Comparison of ENCODE assay signal across 39 cellular contexts in the genomic region with DNA sequence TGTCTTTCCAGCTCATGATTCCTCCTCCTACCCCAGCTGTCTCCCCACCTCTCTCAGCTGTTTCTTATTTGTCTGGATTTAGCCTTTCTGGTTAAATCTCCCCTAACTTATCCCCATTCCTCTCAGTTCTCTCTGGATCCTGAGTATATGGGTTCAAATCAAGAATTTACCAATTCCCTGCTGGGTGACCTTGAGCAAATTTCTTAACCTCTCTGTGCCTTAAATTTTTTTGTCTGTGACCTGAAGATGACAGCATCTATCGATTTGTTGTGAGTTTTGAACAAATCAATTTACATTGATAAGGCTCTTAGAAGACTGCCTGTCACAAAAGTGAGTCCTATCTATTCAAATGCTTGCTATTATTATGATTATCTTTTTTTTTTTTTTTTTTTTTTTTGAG. TPM values are rescaled to one million over a fixed set of nuclear protein-coding genes. Genes with fewer than 3 reads are reported as not detected.
"Had no signal": no experiment of that assay in that cellular context is flagged by ENCODE, and none has a peak within 500 bp of the region (broad histone marks: within the 10 kb centered on the region; RNA-seq: fewer than 3 reads in every experiment).

No MANE protein-coding gene starts in this region.

- H3K4me3 Mint-ChIP-seq: activated CD4-positive, alpha-beta memory T cell treated with anti-CD3 and anti-CD28 coated beads, Interleukin-2, amount 10 ng/mL, durations not matched to agents 7 days and 5 days; activated CD4-positive, alpha-beta T cell treated with anti-CD3 and anti-CD28 coated beads for 36 hours; activated CD4-positive, alpha-beta T cell treated with anti-CD3 and anti-CD28 coated beads, Interleukin-2, amount 10 ng/mL, durations not matched to agents 7 days and 5 days; activated CD8-positive, alpha-beta memory T cell treated with anti-CD3 and anti-CD28 coated beads, Interleukin-2, amount 10 ng/mL, durations not matched to agents 7 days and 5 days; activated CD8-positive, alpha-beta T cell treated with anti-CD3 and anti-CD28 coated beads, Interleukin-2, amount 10 ng/mL, durations not matched to agents 7 days and 5 days; activated naive CD4-positive, alpha-beta T cell treated with anti-CD3 and anti-CD28 coated beads, Interleukin-2, amount 10 ng/mL, durations not matched to agents 7 days and 5 days; activated naive CD4-positive, alpha-beta T cell treated with anti-CD3 and anti-CD28 coated beads, Interleukin-2, amount 50 U/mL, for 24 hours; activated naive CD8-positive, alpha-beta T cell; activated naive CD8-positive, alpha-beta T cell treated with anti-CD3 and anti-CD28 coated beads, Interleukin-2, amount 10 ng/mL, durations not matched to agents 7 days and 5 days; activated naive CD8-positive, alpha-beta T cell treated with anti-CD3 and anti-CD28 coated beads, Interleukin-2, amount 50 U/mL, for 24 hours; activated T-cell treated with anti-CD3 and anti-CD28 coated beads, Interleukin-2, amount 50 U/mL, for 24 hours; brain; central memory CD8-positive, alpha-beta T cell; T-helper 1 cell treated with Interleukin-12 subunit alpha and Interleukin-12 subunit beta and Interleukin-4 antibody, amounts not matched to agents 30 μg/mL and 1 μg/mL, for 36 hours; T-helper 2 cell treated with Interferon-gamma antibody and Interleukin-4, amounts not matched to agents 5 μg/mL and 100 μg/mL, for 36 hours; WTC11 had no signal

- DNase-seq: activated CD4-positive, alpha-beta memory T cell treated with anti-CD3 and anti-CD28 coated beads, Interleukin-2, amount 10 ng/mL, durations not matched to agents 7 days and 5 days; activated CD4-positive, alpha-beta T cell treated with anti-CD3 and anti-CD28 coated beads for 1 hour; activated CD4-positive, alpha-beta T cell treated with anti-CD3 and anti-CD28 coated beads for 36 hours; activated CD4-positive, alpha-beta T cell treated with anti-CD3 and anti-CD28 coated beads for 48 hours; activated CD4-positive, alpha-beta T cell treated with anti-CD3 and anti-CD28 coated beads, Interleukin-2, amount 10 ng/mL, durations not matched to agents 7 days and 5 days; activated CD4-positive, alpha-beta T cell treated with anti-CD3 and anti-CD28 coated beads, Interleukin-2, amount 50 U/mL, for 48 hours; activated CD4-positive, CD25-positive, alpha-beta regulatory T cell; activated CD8-positive, alpha-beta memory T cell treated with anti-CD3 and anti-CD28 coated beads for 24 hours; activated CD8-positive, alpha-beta memory T cell treated with anti-CD3 and anti-CD28 coated beads, Interleukin-2, amount 10 ng/mL, durations not matched to agents 7 days and 5 days; activated CD8-positive, alpha-beta memory T cell treated with anti-CD3 and anti-CD28 coated beads, Interleukin-2, amount 50 U/mL, for 48 hours; activated CD8-positive, alpha-beta T cell treated with anti-CD3 and anti-CD28 coated beads, Interleukin-2, amount 10 ng/mL, durations not matched to agents 7 days and 5 days; activated effector memory CD4-positive, alpha-beta T cell treated with Interleukin-2 at 50 U/mL for 16 hours; activated gamma-delta T cell; activated naive CD4-positive, alpha-beta T cell treated with anti-CD3 and anti-CD28 coated beads, Interleukin-2, amount 10 ng/mL, durations not matched to agents 7 days and 5 days; activated naive CD4-positive, alpha-beta T cell treated with Interleukin-2 at 50 U/mL for 16 hours; activated naive CD8-positive, alpha-beta T cell treated with anti-CD3 and anti-CD28 coated beads, Interleukin-2, amount 10 ng/mL, durations not matched to agents 7 days and 5 days; activated naive CD8-positive, alpha-beta T cell treated with anti-CD3 and anti-CD28 coated beads, Interleukin-2, amount 50 U/mL, for 24 hours; activated T-cell treated with anti-CD3 and anti-CD28 coated beads, Interleukin-2, amount 50 U/mL, for 24 hours; activated T-cell treated with anti-CD3 and anti-CD28 coated beads, Interleukin-2, amount 50 U/mL, for 48 hours; amygdala; anterior cingulate cortex; caudate nucleus; cerebellar nuclear complex; T-helper 2 cell; T-helper 9 cell had no signal

- H3K36me3 ChIP-seq: ascending aorta, cardiac muscle cell had no signal

- H3K27me3 ChIP-seq: ascending aorta had no signal

- H3K4me1 ChIP-seq: ascending aorta had no signal

- H3K4me1 Mint-ChIP-seq: activated CD4-positive, alpha-beta memory T cell treated with anti-CD3 and anti-CD28 coated beads, Interleukin-2, amount 10 ng/mL, durations not matched to agents 7 days and 5 days; activated CD4-positive, alpha-beta T cell treated with anti-CD3 and anti-CD28 coated beads for 36 hours; activated CD8-positive, alpha-beta memory T cell treated with anti-CD3 and anti-CD28 coated beads, Interleukin-2, amount 10 ng/mL, durations not matched to agents 7 days and 5 days; activated naive CD4-positive, alpha-beta T cell treated with anti-CD3 and anti-CD28 coated beads, Interleukin-2, amount 10 ng/mL, durations not matched to agents 7 days and 5 days; activated naive CD4-positive, alpha-beta T cell treated with anti-CD3 and anti-CD28 coated beads, Interleukin-2, amount 50 U/mL, for 24 hours; activated naive CD8-positive, alpha-beta T cell treated with anti-CD3 and anti-CD28 coated beads, Interleukin-2, amount 10 ng/mL, durations not matched to agents 7 days and 5 days; activated naive CD8-positive, alpha-beta T cell treated with anti-CD3 and anti-CD28 coated beads, Interleukin-2, amount 50 U/mL, for 24 hours; central memory CD8-positive, alpha-beta T cell; WTC11 had no signal

- H3K27ac ChIP-seq: ascending aorta, cardiac muscle cell, VCaP had no signal

- H3K9me3 ChIP-seq: ascending aorta had no signal

- H3K36me3 Mint-ChIP-seq: activated CD8-positive, alpha-beta memory T cell treated with anti-CD3 and anti-CD28 coated beads, Interleukin-2, amount 10 ng/mL, durations not matched to agents 7 days and 5 days; activated naive CD4-positive, alpha-beta T cell treated with anti-CD3 and anti-CD28 coated beads, Interleukin-2, amount 10 ng/mL, durations not matched to agents 7 days and 5 days; activated naive CD4-positive, alpha-beta T cell treated with anti-CD3 and anti-CD28 coated beads, Interleukin-2, amount 50 U/mL, for 24 hours; activated naive CD8-positive, alpha-beta T cell; activated naive CD8-positive, alpha-beta T cell treated with anti-CD3 and anti-CD28 coated beads, Interleukin-2, amount 10 ng/mL, durations not matched to agents 7 days and 5 days; brain; WTC11 had no signal

- H3K9me3 Mint-ChIP-seq: activated CD4-positive, alpha-beta memory T cell treated with anti-CD3 and anti-CD28 coated beads, Interleukin-2, amount 10 ng/mL, durations not matched to agents 7 days and 5 days; activated naive CD4-positive, alpha-beta T cell treated with anti-CD3 and anti-CD28 coated beads, Interleukin-2, amount 50 U/mL, for 24 hours; activated naive CD8-positive, alpha-beta T cell treated with anti-CD3 and anti-CD28 coated beads, Interleukin-2, amount 10 ng/mL, durations not matched to agents 7 days and 5 days; activated naive CD8-positive, alpha-beta T cell treated with anti-CD3 and anti-CD28 coated beads, Interleukin-2, amount 50 U/mL, for 24 hours; activated T-cell treated with anti-CD3 and anti-CD28 coated beads, Interleukin-2, amount 50 U/mL, for 24 hours; activated T-helper 2 cell treated with anti-CD3 and anti-CD28 coated beads, Interferon-gamma antibody, Interleukin-2, Interleukin-4, amounts not matched to agents 10 μg/mL and 5 μg/mL and 100 μg/mL, durations not matched to agents 14 hours and 24 hours and 36 hours; central memory CD8-positive, alpha-beta T cell; T-helper 2 cell treated with Interferon-gamma antibody and Interleukin-4, amounts not matched to agents 5 μg/mL and 100 μg/mL, for 36 hours had no signal

- ATAC-seq: activated CD4-positive, alpha-beta T cell treated with anti-CD3 and anti-CD28 coated beads for 36 hours; activated CD4-positive, CD25-positive, alpha-beta regulatory T cell treated with anti-CD3 and anti-CD28 coated beads, Interleukin-2, amount 50 U/mL, for 24 hours; activated CD8-positive, alpha-beta memory T cell treated with anti-CD3 and anti-CD28 coated beads, Interleukin-2, amount 10 ng/mL, durations not matched to agents 7 days and 5 days; activated CD8-positive, alpha-beta T cell treated with anti-CD3 and anti-CD28 coated beads, Interleukin-2, amount 10 ng/mL, durations not matched to agents 7 days and 5 days; activated naive CD8-positive, alpha-beta T cell treated with anti-CD3 and anti-CD28 coated beads, Interleukin-2, amount 50 U/mL, for 24 hours; WTC11 had no signal

- H3K4me3 ChIP-seq: ascending aorta, cardiac muscle cell had no signal

- H3K27ac Mint-ChIP-seq: activated CD4-positive, alpha-beta memory T cell treated with anti-CD3 and anti-CD28 coated beads, Interleukin-2, amount 10 ng/mL, durations not matched to agents 7 days and 5 days; activated CD4-positive, alpha-beta T cell treated with anti-CD3 and anti-CD28 coated beads for 36 hours; activated CD4-positive, alpha-beta T cell treated with anti-CD3 and anti-CD28 coated beads, Interleukin-2, amount 10 ng/mL, durations not matched to agents 7 days and 5 days; activated CD8-positive, alpha-beta memory T cell treated with anti-CD3 and anti-CD28 coated beads, Interleukin-2, amount 10 ng/mL, durations not matched to agents 7 days and 5 days; activated CD8-positive, alpha-beta T cell treated with anti-CD3 and anti-CD28 coated beads, Interleukin-2, amount 10 ng/mL, durations not matched to agents 7 days and 5 days; activated naive CD4-positive, alpha-beta T cell treated with anti-CD3 and anti-CD28 coated beads, Interleukin-2, amount 10 ng/mL, durations not matched to agents 7 days and 5 days; activated naive CD4-positive, alpha-beta T cell treated with anti-CD3 and anti-CD28 coated beads, Interleukin-2, amount 50 U/mL, for 24 hours; activated naive CD8-positive, alpha-beta T cell; activated naive CD8-positive, alpha-beta T cell treated with anti-CD3 and anti-CD28 coated beads, Interleukin-2, amount 10 ng/mL, durations not matched to agents 7 days and 5 days; activated naive CD8-positive, alpha-beta T cell treated with anti-CD3 and anti-CD28 coated beads, Interleukin-2, amount 50 U/mL, for 24 hours; activated T-cell treated with anti-CD3 and anti-CD28 coated beads, Interleukin-2, amount 50 U/mL, for 24 hours; activated T-helper 2 cell treated with anti-CD3 and anti-CD28 coated beads, Interferon-gamma antibody, Interleukin-2, Interleukin-4, amounts not matched to agents 10 μg/mL and 5 μg/mL and 100 μg/mL, durations not matched to agents 14 hours and 24 hours and 36 hours; brain; T-helper 1 cell treated with Interleukin-12 subunit alpha and Interleukin-12 subunit beta and Interleukin-4 antibody, amounts not matched to agents 30 μg/mL and 1 μg/mL, for 36 hours; T-helper 2 cell treated with Interferon-gamma antibody and Interleukin-4, amounts not matched to agents 5 μg/mL and 100 μg/mL, for 36 hours; WTC11 had no signal

RNA-seq across cellular contexts. Expression of gene KCNG4, which starts 2.0 kb away (rescaled TPM):
- total RNA-seq: activated CD4-positive, alpha-beta memory T cell treated with anti-CD3 and anti-CD28 coated beads, Interleukin-2, amount 10 ng/mL, durations not matched to agents 7 days and 5 days; activated CD4-positive, alpha-beta T cell treated with anti-CD3 and anti-CD28 coated beads for 36 hours; activated CD4-positive, alpha-beta T cell treated with anti-CD3 and anti-CD28 coated beads, Interleukin-2, amount 10 ng/mL, durations not matched to agents 7 days and 5 days; activated CD8-positive, alpha-beta memory T cell treated with anti-CD3 and anti-CD28 coated beads, Interleukin-2, amount 10 ng/mL, durations not matched to agents 7 days and 5 days; activated CD8-positive, alpha-beta T cell treated with anti-CD3 and anti-CD28 coated beads, Interleukin-2, amount 10 ng/mL, durations not matched to agents 7 days and 5 days; activated naive CD8-positive, alpha-beta T cell treated with anti-CD3 and anti-CD28 coated beads, Interleukin-2, amount 10 ng/mL, durations not matched to agents 7 days and 5 days; activated T-helper 2 cell treated with anti-CD3 and anti-CD28 coated beads, Interferon-gamma antibody, Interleukin-2, Interleukin-4, amounts not matched to agents 10 μg/mL and 5 μg/mL and 100 μg/mL, durations not matched to agents 14 hours and 24 hours and 36 hours; ascending aorta; bronchial epithelial cell; cardiac muscle cell; chondrocyte; WTC11 had no signal

RNA-seq across cellular contexts. Expression of gene ADAD2, which starts 50.8 kb away (rescaled TPM):
- total RNA-seq: activated CD4-positive, alpha-beta memory T cell treated with anti-CD3 and anti-CD28 coated beads, Interleukin-2, amount 10 ng/mL, durations not matched to agents 7 days and 5 days; activated CD4-positive, alpha-beta T cell treated with anti-CD3 and anti-CD28 coated beads, Interleukin-2, amount 10 ng/mL, durations not matched to agents 7 days and 5 days; activated CD8-positive, alpha-beta memory T cell treated with anti-CD3 and anti-CD28 coated beads, Interleukin-2, amount 10 ng/mL, durations not matched to agents 7 days and 5 days; activated naive CD8-positive, alpha-beta T cell treated with anti-CD3 and anti-CD28 coated beads, Interleukin-2, amount 10 ng/mL, durations not matched to agents 7 days and 5 days; activated T-helper 2 cell treated with anti-CD3 and anti-CD28 coated beads, Interferon-gamma antibody, Interleukin-2, Interleukin-4, amounts not matched to agents 10 μg/mL and 5 μg/mL and 100 μg/mL, durations not matched to agents 14 hours and 24 hours and 36 hours; ascending aorta; bronchial epithelial cell; cardiac muscle cell; chondrocyte had no signal

RNA-seq across cellular contexts. Expression of gene WFDC1, which starts 52.9 kb away (rescaled TPM):
- total RNA-seq: activated CD4-positive, alpha-beta memory T cell treated with anti-CD3 and anti-CD28 coated beads, Interleukin-2, amount 10 ng/mL, durations not matched to agents 7 days and 5 days; activated CD4-positive, alpha-beta T cell treated with anti-CD3 and anti-CD28 coated beads for 36 hours; activated CD4-positive, alpha-beta T cell treated with anti-CD3 and anti-CD28 coated beads, Interleukin-2, amount 10 ng/mL, durations not matched to agents 7 days and 5 days; activated CD8-positive, alpha-beta memory T cell treated with anti-CD3 and anti-CD28 coated beads, Interleukin-2, amount 10 ng/mL, durations not matched to agents 7 days and 5 days; activated CD8-positive, alpha-beta T cell treated with anti-CD3 and anti-CD28 coated beads, Interleukin-2, amount 10 ng/mL, durations not matched to agents 7 days and 5 days; activated naive CD8-positive, alpha-beta T cell treated with anti-CD3 and anti-CD28 coated beads, Interleukin-2, amount 10 ng/mL, durations not matched to agents 7 days and 5 days; activated T-helper 2 cell treated with anti-CD3 and anti-CD28 coated beads, Interferon-gamma antibody, Interleukin-2, Interleukin-4, amounts not matched to agents 10 μg/mL and 5 μg/mL and 100 μg/mL, durations not matched to agents 14 hours and 24 hours and 36 hours; bronchial epithelial cell had no signal
